In genomic region chr9:113992994-113993393, GRCh38 we compare ENCODE assay signal across 15 cellular contexts.
DNase-seq lines count a peak whose midpoint lies in the region; ATAC-seq and TF ChIP-seq lines count a peak whose summit lies in the region.
"Had no signal": no experiment of that assay in that cellular context is flagged by ENCODE, and none has a peak within 500 bp of the region (broad histone marks: within the 10 kb centered on the region; RNA-seq: fewer than 3 reads in every experiment).

No MANE protein-coding gene starts in this region.

- no peak for TF ChIP-seq CTCF in left ventricle myocardium inferior (IDR thresholded peaks at IDR 0.05; ENCODE audit: borderline replicate concordance)
- no peak for TF ChIP-seq CTCF in right lobe of liver (IDR thresholded peaks at IDR 0.05)
- TF ChIP-seq CTCF in tibial artery (IDR thresholded peaks at IDR 0.05) = no peak
- TF ChIP-seq CTCF in CD4-positive, alpha-beta T cell (IDR thresholded peaks at IDR 0.05) = no peak

- H3K9me3 ChIP-seq in left ventricle myocardium inferior (replicated peaks) (no peaks in the 10 kb centered on the region), T-helper 17 cell (ENCODE audit: control insufficient read depth, low read length, poor library complexity, severe bottlenecking) (no peaks in the 10 kb centered on the region), right lobe of liver (no peaks in the 10 kb centered on the region), tibial artery (no peaks in the 10 kb centered on the region), MG63 (no peaks in the 10 kb centered on the region)
- no peaks in the 10 kb centered on the region for H3K9me3 ChIP-seq in CD4-positive, alpha-beta T cell (ENCODE audit: control insufficient read depth, low read length)
- H3K9me3 ChIP-seq: heart right ventricle had no signal

- H3K36me3 ChIP-seq in left ventricle myocardium inferior (peaks cover 4% of the 10 kb centered on the region), right lobe of liver (no peaks in the 10 kb centered on the region), tibial artery (peaks cover 0 to 14% (median 0%) of the 10 kb centered on the region in 3 donors), MG63 (no peaks in the 10 kb centered on the region; the same call in 1 of the 2 replicates)

- no peaks in the 10 kb centered on the region for H3K36me3 Mint-ChIP-seq in T-helper 17 cell (ENCODE audit: low read depth)
- no peaks in the 10 kb centered on the region for H3K36me3 Mint-ChIP-seq in CD4-positive, alpha-beta T cell (ENCODE audit: low read depth)
- H3K36me3 Mint-ChIP-seq: activated CD4-positive, alpha-beta memory T cell treated with anti-CD3 and anti-CD28 coated beads for 36 hours; activated naive CD4-positive, alpha-beta T cell treated with anti-CD3 and anti-CD28 coated beads, Interleukin-2, amount 50 U/mL, for 24 hours had no signal

- peak overlapping the region; percentile 31 for H3K4me3 Mint-ChIP-seq in T-helper 17 cell
- H3K4me3 Mint-ChIP-seq in CD4-positive, alpha-beta T cell = no peak overlapping the region
- H3K4me3 Mint-ChIP-seq: activated CD4-positive, alpha-beta memory T cell treated with anti-CD3 and anti-CD28 coated beads for 36 hours; activated naive CD4-positive, alpha-beta T cell treated with anti-CD3 and anti-CD28 coated beads, Interleukin-2, amount 50 U/mL, for 24 hours had no signal

- no peak for TF ChIP-seq POLR2A in right lobe of liver (IDR thresholded peaks at IDR 0.05)

- ATAC-seq in Right ventricle myocardium superior (ENCODE audit: poor library complexity) (no peak), T-helper 17 cell (no peak), right lobe of liver (peak in 3 of 4 donors; percentile 1 to 6 (median 1)), HG03159 (IDR thresholded peaks at IDR 0.05; ENCODE audit: unreplicated experiment) (no peak)
- ATAC-seq in CD4-positive, alpha-beta T cell (ENCODE audit: poor library complexity) = no peak

- H3K9me3 Mint-ChIP-seq in CD4-positive, alpha-beta T cell = no peaks in the 10 kb centered on the region
- H3K9me3 Mint-ChIP-seq: activated CD4-positive, alpha-beta memory T cell treated with anti-CD3 and anti-CD28 coated beads for 36 hours; activated naive CD4-positive, alpha-beta T cell treated with anti-CD3 and anti-CD28 coated beads, Interleukin-2, amount 50 U/mL, for 24 hours had no signal

- peak overlapping the region; percentile 11 for H3K27ac ChIP-seq in left ventricle myocardium inferior (replicated peaks)
- H3K27ac ChIP-seq in right lobe of liver = peak overlapping the region; percentile 29 to 75 (median 68)
- peak overlapping the region; percentile 8 to 14 for H3K27ac ChIP-seq in tibial artery
- no peak overlapping the region for H3K27ac ChIP-seq in CD4-positive, alpha-beta T cell (ENCODE audit: low read depth, low read length)

- CTCF ChIA-PET in CD4-positive, alpha-beta T cell (lab: Charles Lee) = no interaction called here

- peak overlapping the region; percentile 21 for H3K4me3 ChIP-seq in left ventricle myocardium inferior
- H3K4me3 ChIP-seq in right lobe of liver = peak overlapping the region in 2 of 3 donors; percentile 17 to 26
- H3K4me3 ChIP-seq in tibial artery = peak overlapping the region; percentile 7 to 27
- no peak overlapping the region for H3K4me3 ChIP-seq in MG63
- H3K4me3 ChIP-seq: smooth muscle cell had no signal

- peaks cover 3% of the 10 kb centered on the region for H3K4me1 Mint-ChIP-seq in T-helper 17 cell
- no peaks in the 10 kb centered on the region for H3K4me1 Mint-ChIP-seq in CD4-positive, alpha-beta T cell (ENCODE audit: low read depth)

- WGBS in right lobe of liver (ENCODE audit: insufficient coverage, low coverage, low lambda C conversion rate, missing lambda C conversion rate) = 11% methylated on average over 1 of the region's 6 CpGs

- DNase-seq in left ventricle myocardium inferior (no peak), Right ventricle myocardium superior (no peak), T-helper 17 cell (no peak), right lobe of liver (no peak), tibial artery (no peak), MG63 (no peak)
- DNase-seq in CD4-positive, alpha-beta T cell = no peak
- DNase-seq: ACHN; activated CD4-positive, alpha-beta memory T cell treated with anti-CD3 and anti-CD28 coated beads for 36 hours; erythroblast; RPMI8226 had no signal

- POLR2A ChIA-PET in CD4-positive, alpha-beta T cell (lab: Charles Lee) = no interaction called here

- H3K27me3 ChIP-seq in left ventricle myocardium inferior (ENCODE audit: low read depth) = peaks cover 21% of the 10 kb centered on the region
- H3K27me3 ChIP-seq in right lobe of liver = no peaks in the 10 kb centered on the region
- no peaks in the 10 kb centered on the region for H3K27me3 ChIP-seq in tibial artery
- H3K27me3 ChIP-seq in CD4-positive, alpha-beta T cell (ENCODE audit: control insufficient read depth, insufficient read depth, low read length) = no peaks in the 10 kb centered on the region
- no peaks in the 10 kb centered on the region for H3K27me3 ChIP-seq in MG63
- H3K27me3 ChIP-seq: heart right ventricle had no signal

- peaks cover 11% of the 10 kb centered on the region for H3K27me3 Mint-ChIP-seq in T-helper 17 cell
- no peaks in the 10 kb centered on the region for H3K27me3 Mint-ChIP-seq in CD4-positive, alpha-beta T cell
- H3K27me3 Mint-ChIP-seq: activated CD4-positive, alpha-beta memory T cell treated with anti-CD3 and anti-CD28 coated beads for 36 hours; activated naive CD4-positive, alpha-beta T cell treated with anti-CD3 and anti-CD28 coated beads, Interleukin-2, amount 50 U/mL, for 24 hours had no signal

- intact Hi-C loops in left ventricle myocardium inferior (cut with micrococcal nuclease) (no loop called here), Right ventricle myocardium superior (cut with DNase I) (no loop called here), right lobe of liver (cut with DNase I) (no loop called here), tibial artery (cut with DNase I; ENCODE audit: low total_unique reads) (loop anchor here (10.0 kb wide), 1 partner anchor 118 kb away; the partner anchor contains the start of gene ZNF618)
- intact Hi-C loops in CD4-positive, alpha-beta T cell (cut with DNase I, micrococcal nuclease) = no loop called here

- H3K4me1 ChIP-seq in left ventricle myocardium inferior = peaks cover 63% of the 10 kb centered on the region
- H3K4me1 ChIP-seq in right lobe of liver = peaks cover 0 to 83% (median 39%) of the 10 kb centered on the region in 4 donors
- peaks cover 3 to 79% (median 59%) of the 10 kb centered on the region in 4 donors for H3K4me1 ChIP-seq in tibial artery

- H3K27ac Mint-ChIP-seq in T-helper 17 cell = no peak overlapping the region
- H3K27ac Mint-ChIP-seq in CD4-positive, alpha-beta T cell = no peak overlapping the region
- H3K27ac Mint-ChIP-seq: activated CD4-positive, alpha-beta memory T cell treated with anti-CD3 and anti-CD28 coated beads for 36 hours; activated naive CD4-positive, alpha-beta T cell treated with anti-CD3 and anti-CD28 coated beads, Interleukin-2, amount 50 U/mL, for 24 hours had no signal

Comparison
In these comparisons a context has a peak if more than half of its experiments do, and no peak if none do; other contexts are left out.
1. ATAC-seq: peak in right lobe of liver (3 of 4); none in Right ventricle myocardium superior (single experiment), T-helper 17 cell (single experiment), HG03159 (single experiment) and CD4-positive, alpha-beta T cell (single experiment).